ENCODE assay signal across 28 cellular contexts in genomic region chr9:102185962-102186361, GRCh38.
"Had no signal": no experiment of that assay in that cellular context is flagged by ENCODE, and none has a peak within 500 bp of the region (broad histone marks: within the 10 kb centered on the region; RNA-seq: fewer than 3 reads in every experiment).

No MANE protein-coding gene starts in this region.

- H3K27ac ChIP-seq: esophagus squamous epithelium, gastrocnemius medialis, left lung, neutrophil, ovary, prostate gland, right lobe of liver, tibial artery had no signal

- DNase-seq: activated B cell treated with CpG ODN at 0.5 μM for 24 hours; activated CD4-positive, alpha-beta T cell treated with anti-CD3 and anti-CD28 coated beads for 36 hours; activated CD4-positive, alpha-beta T cell treated with anti-CD3 and anti-CD28 coated beads, Interleukin-2, amount 50 U/mL, for 48 hours; activated CD8-positive, alpha-beta memory T cell treated with anti-CD3 and anti-CD28 coated beads, Interleukin-2, amount 50 U/mL, for 48 hours; activated naive CD4-positive, alpha-beta T cell treated with Interleukin-2 at 50 U/mL for 16 hours; activated naive CD8-positive, alpha-beta T cell treated with anti-CD3 and anti-CD28 coated beads for 36 hours; activated T-cell treated with anti-CD3 and anti-CD28 coated beads, Interleukin-2, amount 50 U/mL, for 4 hours; cerebellar nuclear complex; cortex of kidney; endodermal cell; esophagus squamous epithelium; gastrocnemius medialis; islet precursor cell; left lung; mammary epithelial cell; midbrain; ovary; right lobe of liver; small intestine; stimulated activated CD4-positive, alpha-beta T cell treated with anti-CD3 and anti-CD28 coated beads, Interleukin-2, amount 100 ng/mL, for 24 hours; stimulated activated naive CD8-positive, alpha-beta T cell treated with anti-CD3 and anti-CD28 coated beads, Interleukin-15, amount 100 ng/mL, for 72 hours; T1000; tibial artery had no signal

- H3K4me1 ChIP-seq: esophagus squamous epithelium, gastrocnemius medialis, left lung, right lobe of liver had no signal

- H3K9me3 ChIP-seq: esophagus squamous epithelium, gastrocnemius medialis, neutrophil, ovary, prostate gland, right lobe of liver, tibial artery had no signal

- H3K36me3 ChIP-seq: esophagus squamous epithelium, gastrocnemius medialis, left lung, neutrophil, ovary, prostate gland, right lobe of liver, tibial artery had no signal

- FAIRE-seq: small intestine had no signal

- H3K27me3 Mint-ChIP-seq: activated B cell treated with CpG ODN at 0.5 μM for 24 hours; activated CD4-positive, alpha-beta T cell treated with anti-CD3 and anti-CD28 coated beads for 36 hours; activated naive CD8-positive, alpha-beta T cell treated with anti-CD3 and anti-CD28 coated beads for 36 hours; natural killer cell treated with Interleukin-12 subunit alpha and Interleukin-12 subunit beta and Interleukin-15 and Interleukin-18, amount 100 ng/mL, for 72 hours; stimulated activated naive CD8-positive, alpha-beta T cell treated with anti-CD3 and anti-CD28 coated beads, Interleukin-15, amount 100 ng/mL, for 72 hours had no signal

- H3K36me3 Mint-ChIP-seq: activated naive CD8-positive, alpha-beta T cell treated with anti-CD3 and anti-CD28 coated beads for 36 hours; stimulated activated effector memory CD8-positive, alpha-beta T cell treated with anti-CD3 and anti-CD28 coated beads, Interleukin-12 subunit alpha, Interleukin-12 subunit beta, amount 100 ng/mL, for 72 hours had no signal

- H3K27ac Mint-ChIP-seq: activated B cell treated with CpG ODN at 0.5 μM for 24 hours; activated CD4-positive, alpha-beta T cell treated with anti-CD3 and anti-CD28 coated beads for 36 hours; activated naive CD8-positive, alpha-beta T cell treated with anti-CD3 and anti-CD28 coated beads for 36 hours; endodermal cell; natural killer cell treated with Interleukin-12 subunit alpha and Interleukin-12 subunit beta and Interleukin-15 and Interleukin-18, amount 100 ng/mL, for 72 hours; stimulated activated effector memory CD8-positive, alpha-beta T cell treated with anti-CD3 and anti-CD28 coated beads, Interleukin-12 subunit alpha, Interleukin-12 subunit beta, amount 100 ng/mL, for 72 hours; stimulated activated naive CD8-positive, alpha-beta T cell treated with anti-CD3 and anti-CD28 coated beads, Interleukin-15, amount 100 ng/mL, for 72 hours; T-helper 1 cell treated with Interleukin-12 subunit alpha and Interleukin-12 subunit beta and Interleukin-4 antibody, amounts not matched to agents 30 μg/mL and 1 μg/mL, for 36 hours had no signal

- H3K4me3 Mint-ChIP-seq: activated B cell treated with CpG ODN at 0.5 μM for 24 hours; activated CD4-positive, alpha-beta T cell treated with anti-CD3 and anti-CD28 coated beads for 36 hours; activated naive CD8-positive, alpha-beta T cell treated with anti-CD3 and anti-CD28 coated beads for 36 hours; activated T-cell treated with anti-CD3 and anti-CD28 coated beads, Interleukin-2, amount 50 U/mL, for 4 hours; endodermal cell; natural killer cell treated with Interleukin-12 subunit alpha and Interleukin-12 subunit beta and Interleukin-15 and Interleukin-18, amount 100 ng/mL, for 72 hours; stimulated activated effector memory CD8-positive, alpha-beta T cell treated with anti-CD3 and anti-CD28 coated beads, Interleukin-12 subunit alpha, Interleukin-12 subunit beta, amount 100 ng/mL, for 72 hours; stimulated activated naive CD8-positive, alpha-beta T cell treated with anti-CD3 and anti-CD28 coated beads, Interleukin-15, amount 100 ng/mL, for 72 hours; T-helper 1 cell treated with Interleukin-12 subunit alpha and Interleukin-12 subunit beta and Interleukin-4 antibody, amounts not matched to agents 30 μg/mL and 1 μg/mL, for 36 hours had no signal

- ATAC-seq: activated CD4-positive, alpha-beta T cell treated with anti-CD3 and anti-CD28 coated beads for 36 hours; activated T-cell treated with anti-CD3 and anti-CD28 coated beads, Interleukin-2, amount 50 U/mL, for 4 hours; gastrocnemius medialis; left lung; natural killer cell treated with Interleukin-12 subunit alpha and Interleukin-12 subunit beta and Interleukin-15 and Interleukin-18, amount 100 ng/mL, for 72 hours; right lobe of liver; stimulated activated effector memory CD8-positive, alpha-beta T cell treated with anti-CD3 and anti-CD28 coated beads, Interleukin-12 subunit alpha, Interleukin-12 subunit beta, amount 100 ng/mL, for 72 hours; stimulated activated naive CD8-positive, alpha-beta T cell treated with anti-CD3 and anti-CD28 coated beads, Interleukin-15, amount 100 ng/mL, for 72 hours had no signal

- H3K27me3 ChIP-seq: esophagus squamous epithelium, gastrocnemius medialis, left lung, neutrophil, ovary, right lobe of liver, tibial artery had no signal

- H3K4me3 ChIP-seq: esophagus squamous epithelium, gastrocnemius medialis, left lung, ovary, prostate gland, right lobe of liver, tibial artery had no signal

- H3K4me1 Mint-ChIP-seq: activated B cell treated with CpG ODN at 0.5 μM for 24 hours; activated CD4-positive, alpha-beta T cell treated with anti-CD3 and anti-CD28 coated beads for 36 hours; activated naive CD8-positive, alpha-beta T cell treated with anti-CD3 and anti-CD28 coated beads for 36 hours; endodermal cell; stimulated activated effector memory CD8-positive, alpha-beta T cell treated with anti-CD3 and anti-CD28 coated beads, Interleukin-12 subunit alpha, Interleukin-12 subunit beta, amount 100 ng/mL, for 72 hours; stimulated activated naive CD8-positive, alpha-beta T cell treated with anti-CD3 and anti-CD28 coated beads, Interleukin-15, amount 100 ng/mL, for 72 hours had no signal
